In the genomic region with DNA sequence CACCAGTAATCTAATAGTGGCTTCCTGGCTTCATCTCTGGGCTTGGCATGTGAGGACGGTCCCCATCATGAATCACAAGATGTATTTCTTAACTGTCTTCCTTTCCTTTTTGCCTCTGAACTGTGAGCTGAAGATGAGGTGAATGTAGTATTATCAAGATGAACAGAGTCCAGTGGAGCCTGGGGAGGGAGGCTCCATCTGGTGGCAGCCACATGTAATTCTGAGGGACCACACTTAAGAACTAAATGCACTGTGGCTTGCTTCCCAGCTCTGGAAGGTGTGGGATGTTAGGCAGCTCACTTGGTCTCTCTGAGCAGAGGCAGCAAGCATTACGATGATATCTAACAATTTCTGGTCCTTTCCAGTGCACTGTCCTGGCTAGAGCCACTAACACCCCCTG, we compare ENCODE assay signal across 11 cellular contexts.
DNase-seq lines count a peak whose midpoint lies in the region; ATAC-seq and TF ChIP-seq lines count a peak whose summit lies in the region.
"Had no signal": no experiment of that assay in that cellular context is flagged by ENCODE, and none has a peak within 500 bp of the region (broad histone marks: within the 10 kb centered on the region; RNA-seq: fewer than 3 reads in every experiment).

No MANE protein-coding gene starts in this region.

- intact Hi-C loops in colonic mucosa (cut with DNase I), result no loop called here
- intact Hi-C loops in CD4-positive, alpha-beta T cell (cut with DNase I, micrococcal nuclease), result no loop called here

- no peaks in the 10 kb centered on the region for H3K27me3 ChIP-seq in colonic mucosa
- no peaks in the 10 kb centered on the region for H3K27me3 ChIP-seq in CD4-positive, alpha-beta T cell (ENCODE audit: control insufficient read depth, insufficient read depth, low read length)

- H3K4me3 Mint-ChIP-seq in CD4-positive, alpha-beta T cell, result no peak overlapping the region
- H3K4me3 Mint-ChIP-seq: stimulated activated effector memory CD8-positive, alpha-beta T cell treated with anti-CD3 and anti-CD28 coated beads, Interleukin-12 subunit alpha, Interleukin-12 subunit beta, amount 100 ng/mL, for 72 hours had no signal

- H3K4me1 Mint-ChIP-seq in CD4-positive, alpha-beta T cell (ENCODE audit: low read depth), result no peaks in the 10 kb centered on the region
- H3K4me1 Mint-ChIP-seq: stimulated activated effector memory CD8-positive, alpha-beta T cell treated with anti-CD3 and anti-CD28 coated beads, Interleukin-12 subunit alpha, Interleukin-12 subunit beta, amount 100 ng/mL, for 72 hours had no signal

- H3K9ac ChIP-seq in colonic mucosa (ENCODE audit: low read depth in 2 of 2, low read length in 2 of 2), result no peak overlapping the region

- H3K4me3 ChIP-seq in colonic mucosa, result no peak overlapping the region

- peaks cover 12% of the 10 kb centered on the region for H3K27me3 Mint-ChIP-seq in CD4-positive, alpha-beta T cell

- H3K27ac Mint-ChIP-seq in CD4-positive, alpha-beta T cell, result no peak overlapping the region
- H3K27ac Mint-ChIP-seq: stimulated activated effector memory CD8-positive, alpha-beta T cell treated with anti-CD3 and anti-CD28 coated beads, Interleukin-12 subunit alpha, Interleukin-12 subunit beta, amount 100 ng/mL, for 72 hours had no signal

- no peaks in the 10 kb centered on the region for H3K36me3 ChIP-seq in colonic mucosa

- POLR2A ChIA-PET in CD4-positive, alpha-beta T cell (lab: Charles Lee), result no interaction called here

- H3K4me1 ChIP-seq in colonic mucosa, result no peaks in the 10 kb centered on the region

- CTCF ChIA-PET in CD4-positive, alpha-beta T cell (lab: Charles Lee), result no interaction called here

- no peaks in the 10 kb centered on the region for H3K9me3 ChIP-seq in colonic mucosa
- no peaks in the 10 kb centered on the region for H3K9me3 ChIP-seq in CD4-positive, alpha-beta T cell (ENCODE audit: control insufficient read depth, low read length)

- peak; percentile 57 for TF ChIP-seq CTCF in LNCAP (IDR thresholded peaks at IDR 0.05)
- TF ChIP-seq CTCF in colonic mucosa (IDR thresholded peaks at IDR 0.05), result peak; percentile 18
- TF ChIP-seq CTCF in CD4-positive, alpha-beta T cell (IDR thresholded peaks at IDR 0.05), result no peak

- H3K27ac ChIP-seq in colonic mucosa, result no peak overlapping the region
- no peak overlapping the region for H3K27ac ChIP-seq in CD4-positive, alpha-beta T cell (ENCODE audit: low read depth, low read length)

- DNase-seq in DMS79 treated with DMSO at 0.1 percent for 48 hours (lab: John Stamatoyannopoulos, UW) (peak; percentile 22), colonic mucosa (no peak), middle frontal gyrus (ENCODE audit: extremely low spot score, low spot score) (peak; percentile 50), SIG-M5 (lab: John Stamatoyannopoulos, UW) (no peak)
- no peak for DNase-seq in CD4-positive, alpha-beta T cell
- DNase-seq: activated effector memory CD4-positive, alpha-beta T cell treated with anti-CD3 and anti-CD28 coated beads, Interleukin-2, amount 50 U/mL, for 16 hours; NCI-H2029 treated with DMSO at 0.1 percent for 48 hours had no signal

- H3K9me3 Mint-ChIP-seq in CD4-positive, alpha-beta T cell, result no peaks in the 10 kb centered on the region
- H3K9me3 Mint-ChIP-seq: stimulated activated effector memory CD8-positive, alpha-beta T cell treated with anti-CD3 and anti-CD28 coated beads, Interleukin-12 subunit alpha, Interleukin-12 subunit beta, amount 100 ng/mL, for 72 hours had no signal

- H3K36me3 Mint-ChIP-seq in CD4-positive, alpha-beta T cell (ENCODE audit: low read depth), result no peaks in the 10 kb centered on the region
- H3K36me3 Mint-ChIP-seq: stimulated activated effector memory CD8-positive, alpha-beta T cell treated with anti-CD3 and anti-CD28 coated beads, Interleukin-12 subunit alpha, Interleukin-12 subunit beta, amount 100 ng/mL, for 72 hours had no signal

- ATAC-seq in CD4-positive, alpha-beta T cell (ENCODE audit: poor library complexity), result no peak
- ATAC-seq in GM21737 (IDR thresholded peaks at IDR 0.05; ENCODE audit: unreplicated experiment) (no peak), HG03460 (IDR thresholded peaks at IDR 0.05; ENCODE audit: unreplicated experiment) (no peak)
- ATAC-seq: stimulated activated effector memory CD8-positive, alpha-beta T cell treated with anti-CD3 and anti-CD28 coated beads, Interleukin-12 subunit alpha, Interleukin-12 subunit beta, amount 100 ng/mL, for 72 hours had no signal

Comparison
In these comparisons a context has a peak if more than half of its experiments do, and no peak if none do; other contexts are left out.
1. DNase-seq: peak in DMS79 treated with DMSO at 0.1 percent for 48 hours (single experiment) and middle frontal gyrus (single experiment); none in colonic mucosa (single experiment), SIG-M5 (single experiment) and CD4-positive, alpha-beta T cell (0 of 10).